ENCODE assay signal across 29 cellular contexts in genomic region chr11:116335078-116335477, GRCh38.
"Had no signal": no experiment of that assay in that cellular context is flagged by ENCODE, and none has a peak within 500 bp of the region (broad histone marks: within the 10 kb centered on the region; RNA-seq: fewer than 3 reads in every experiment).

No MANE protein-coding gene starts in this region.

- H3K4me2 ChIP-seq: hepatocyte, neural progenitor cell had no signal

- H3K79me2 ChIP-seq: hepatocyte, parathyroid adenoma had no signal

- DNase-seq: heart left ventricle; kidney glomerular epithelial cell; left cardiac atrium; left ventricle myocardium inferior; mesendoderm; naive B cell; natural killer cell; nephron progenitor cell; occipital lobe; right cardiac atrium; sigmoid colon; small intestine; spleen; stimulated activated CD4-positive, alpha-beta T cell treated with anti-CD3 and anti-CD28 coated beads, Interleukin-4, amount 100 ng/mL, for 24 hours; stimulated activated naive CD4-positive, alpha-beta T cell; tibial artery; trophoblast cell; uterus had no signal

- H3K4me3 Mint-ChIP-seq: mesothelial cell of epicardium; naive B cell; natural killer cell; nephron progenitor cell; neural progenitor cell; stimulated activated effector memory CD8-positive, alpha-beta T cell treated with anti-CD3 and anti-CD28 coated beads, Interleukin-12 subunit alpha, Interleukin-12 subunit beta, amount 100 ng/mL, for 72 hours; stimulated activated naive CD8-positive, alpha-beta T cell treated with anti-CD3 and anti-CD28 coated beads, Interleukin-15, Interleukin-2, amounts not matched to agents 100 ng/mL and 50 ng/mL, for 24 hours had no signal

- H3K9me3 ChIP-seq: neutrophil, suprapubic skin, thoracic aorta, tibial artery, uterus had no signal

- H3K4me3 ChIP-seq: heart left ventricle, hepatocyte, left ventricle myocardium inferior, lung, neural progenitor cell, sigmoid colon, spleen, suprapubic skin, thoracic aorta, tibial artery, uterus had no signal

- H2AFZ ChIP-seq: hepatocyte, neural progenitor cell, parathyroid adenoma had no signal

- H3K27me3 Mint-ChIP-seq: stimulated activated naive CD8-positive, alpha-beta T cell treated with anti-CD3 and anti-CD28 coated beads, Interleukin-15, Interleukin-2, amounts not matched to agents 100 ng/mL and 50 ng/mL, for 24 hours had no signal

- H3K9ac ChIP-seq: neural progenitor cell, parathyroid adenoma had no signal

- H3K36me3 Mint-ChIP-seq: mesothelial cell of epicardium; natural killer cell; neural progenitor cell; stimulated activated effector memory CD8-positive, alpha-beta T cell treated with anti-CD3 and anti-CD28 coated beads, Interleukin-12 subunit alpha, Interleukin-12 subunit beta, amount 100 ng/mL, for 72 hours had no signal

- H3K27ac ChIP-seq: heart left ventricle, hepatocyte, left ventricle myocardium inferior, neural progenitor cell, neutrophil, parathyroid adenoma, sigmoid colon, spleen, suprapubic skin, thoracic aorta, tibial artery, uterus had no signal

- H3K27ac Mint-ChIP-seq: mesothelial cell of epicardium; naive B cell; natural killer cell; nephron progenitor cell; progenitor cell of endocrine pancreas; stimulated activated effector memory CD8-positive, alpha-beta T cell treated with anti-CD3 and anti-CD28 coated beads, Interleukin-12 subunit alpha, Interleukin-12 subunit beta, amount 100 ng/mL, for 72 hours; stimulated activated naive CD8-positive, alpha-beta T cell treated with anti-CD3 and anti-CD28 coated beads, Interleukin-15, Interleukin-2, amounts not matched to agents 100 ng/mL and 50 ng/mL, for 24 hours had no signal

- H3K27me3 ChIP-seq: hepatocyte, neural progenitor cell, neutrophil, sigmoid colon, spleen, suprapubic skin, tibial artery, uterus had no signal

- H3K4me1 ChIP-seq: heart left ventricle, left ventricle myocardium inferior, neural progenitor cell, parathyroid adenoma, sigmoid colon, spleen, suprapubic skin, tibial artery, uterus had no signal

- H3K36me3 ChIP-seq: heart left ventricle, left ventricle myocardium inferior, neural progenitor cell, neutrophil, sigmoid colon, spleen, suprapubic skin, thoracic aorta, tibial artery, uterus had no signal

- H3K4me1 Mint-ChIP-seq: mesothelial cell of epicardium; naive B cell; natural killer cell; stimulated activated effector memory CD8-positive, alpha-beta T cell treated with anti-CD3 and anti-CD28 coated beads, Interleukin-12 subunit alpha, Interleukin-12 subunit beta, amount 100 ng/mL, for 72 hours had no signal
